ENCODE assay signal across 1 cellular context in the genomic region with DNA sequence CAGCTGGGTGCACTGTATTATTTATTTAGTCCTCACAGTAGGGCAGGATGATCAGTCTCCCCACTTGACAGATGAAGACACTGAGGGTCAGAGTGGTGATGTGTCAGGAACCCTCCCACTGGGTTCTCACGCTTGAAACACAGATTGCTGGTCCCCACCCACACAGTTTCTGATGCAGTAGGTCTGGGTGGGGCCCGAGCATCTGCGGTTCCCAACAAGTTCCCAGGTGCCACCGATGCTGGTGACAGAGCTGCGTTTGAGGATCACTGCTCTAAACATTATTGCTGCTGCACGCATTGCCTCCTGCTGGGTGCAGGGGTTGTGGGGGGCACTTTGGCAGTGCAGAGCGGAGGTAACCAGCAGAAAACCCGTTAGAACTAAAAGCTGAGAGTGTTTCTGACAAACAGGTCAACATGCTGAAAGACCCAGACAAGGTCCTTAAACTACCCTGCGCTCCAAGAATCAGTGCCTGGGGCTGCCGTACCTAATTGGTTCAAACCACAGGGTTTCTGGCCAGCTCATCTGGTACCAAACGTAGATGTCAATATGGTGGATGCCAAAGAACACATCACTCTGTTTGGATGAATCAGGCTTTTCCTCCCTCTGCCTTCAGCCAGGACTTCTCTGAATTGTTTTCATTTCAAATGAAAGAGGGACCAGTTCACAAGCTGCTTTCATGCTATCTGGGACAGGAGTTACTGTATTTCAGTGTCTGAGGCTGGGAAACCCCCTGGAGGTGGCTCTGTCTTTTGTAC.
TF ChIP-seq lines count a peak whose summit lies in the region.

No MANE protein-coding gene starts in this region.

TF ChIP-seq in GM12878, 131 proteins besides CTCF, POLR2A, EP300 and RAD21 (continued from another document):
- TF ChIP-seq, protein P1, sequence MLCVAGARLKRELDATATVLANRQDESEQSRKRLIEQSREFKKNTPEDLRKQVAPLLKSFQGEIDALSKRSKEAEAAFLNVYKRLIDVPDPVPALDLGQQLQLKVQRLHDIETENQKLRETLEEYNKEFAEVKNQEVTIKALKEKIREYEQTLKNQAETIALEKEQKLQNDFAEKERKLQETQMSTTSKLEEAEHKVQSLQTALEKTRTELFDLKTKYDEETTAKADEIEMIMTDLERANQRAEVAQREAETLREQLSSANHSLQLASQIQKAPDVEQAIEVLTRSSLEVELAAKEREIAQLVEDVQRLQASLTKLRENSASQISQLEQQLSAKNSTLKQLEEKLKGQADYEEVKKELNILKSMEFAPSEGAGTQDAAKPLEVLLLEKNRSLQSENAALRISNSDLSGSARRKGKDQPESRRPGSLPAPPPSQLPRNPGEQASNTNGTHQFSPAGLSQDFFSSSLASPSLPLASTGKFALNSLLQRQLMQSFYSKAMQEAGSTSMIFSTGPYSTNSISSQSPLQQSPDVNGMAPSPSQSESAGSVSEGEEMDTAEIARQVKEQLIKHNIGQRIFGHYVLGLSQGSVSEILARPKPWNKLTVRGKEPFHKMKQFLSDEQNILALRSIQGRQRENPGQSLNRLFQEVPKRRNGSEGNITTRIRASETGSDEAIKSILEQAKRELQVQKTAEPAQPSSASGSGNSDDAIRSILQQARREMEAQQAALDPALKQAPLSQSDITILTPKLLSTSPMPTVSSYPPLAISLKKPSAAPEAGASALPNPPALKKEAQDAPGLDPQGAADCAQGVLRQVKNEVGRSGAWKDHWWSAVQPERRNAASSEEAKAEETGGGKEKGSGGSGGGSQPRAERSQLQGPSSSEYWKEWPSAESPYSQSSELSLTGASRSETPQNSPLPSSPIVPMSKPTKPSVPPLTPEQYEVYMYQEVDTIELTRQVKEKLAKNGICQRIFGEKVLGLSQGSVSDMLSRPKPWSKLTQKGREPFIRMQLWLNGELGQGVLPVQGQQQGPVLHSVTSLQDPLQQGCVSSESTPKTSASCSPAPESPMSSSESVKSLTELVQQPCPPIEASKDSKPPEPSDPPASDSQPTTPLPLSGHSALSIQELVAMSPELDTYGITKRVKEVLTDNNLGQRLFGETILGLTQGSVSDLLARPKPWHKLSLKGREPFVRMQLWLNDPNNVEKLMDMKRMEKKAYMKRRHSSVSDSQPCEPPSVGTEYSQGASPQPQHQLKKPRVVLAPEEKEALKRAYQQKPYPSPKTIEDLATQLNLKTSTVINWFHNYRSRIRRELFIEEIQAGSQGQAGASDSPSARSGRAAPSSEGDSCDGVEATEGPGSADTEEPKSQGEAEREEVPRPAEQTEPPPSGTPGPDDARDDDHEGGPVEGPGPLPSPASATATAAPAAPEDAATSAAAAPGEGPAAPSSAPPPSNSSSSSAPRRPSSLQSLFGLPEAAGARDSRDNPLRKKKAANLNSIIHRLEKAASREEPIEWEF (IDR thresholded peaks at IDR 0.05; ENCODE audit: insufficient replicate concordance, low read depth, low read length) = no peak
- no peak for TF ChIP-seq SIX5 (IDR thresholded peaks at IDR 0.05; ENCODE audit: low read depth, low read length, severe bottlenecking)
- no peak for TF ChIP-seq YY1 (IDR thresholded peaks at IDR 0.05; ENCODE audit: low read depth, low read length)
- TF ChIP-seq, protein P2, sequence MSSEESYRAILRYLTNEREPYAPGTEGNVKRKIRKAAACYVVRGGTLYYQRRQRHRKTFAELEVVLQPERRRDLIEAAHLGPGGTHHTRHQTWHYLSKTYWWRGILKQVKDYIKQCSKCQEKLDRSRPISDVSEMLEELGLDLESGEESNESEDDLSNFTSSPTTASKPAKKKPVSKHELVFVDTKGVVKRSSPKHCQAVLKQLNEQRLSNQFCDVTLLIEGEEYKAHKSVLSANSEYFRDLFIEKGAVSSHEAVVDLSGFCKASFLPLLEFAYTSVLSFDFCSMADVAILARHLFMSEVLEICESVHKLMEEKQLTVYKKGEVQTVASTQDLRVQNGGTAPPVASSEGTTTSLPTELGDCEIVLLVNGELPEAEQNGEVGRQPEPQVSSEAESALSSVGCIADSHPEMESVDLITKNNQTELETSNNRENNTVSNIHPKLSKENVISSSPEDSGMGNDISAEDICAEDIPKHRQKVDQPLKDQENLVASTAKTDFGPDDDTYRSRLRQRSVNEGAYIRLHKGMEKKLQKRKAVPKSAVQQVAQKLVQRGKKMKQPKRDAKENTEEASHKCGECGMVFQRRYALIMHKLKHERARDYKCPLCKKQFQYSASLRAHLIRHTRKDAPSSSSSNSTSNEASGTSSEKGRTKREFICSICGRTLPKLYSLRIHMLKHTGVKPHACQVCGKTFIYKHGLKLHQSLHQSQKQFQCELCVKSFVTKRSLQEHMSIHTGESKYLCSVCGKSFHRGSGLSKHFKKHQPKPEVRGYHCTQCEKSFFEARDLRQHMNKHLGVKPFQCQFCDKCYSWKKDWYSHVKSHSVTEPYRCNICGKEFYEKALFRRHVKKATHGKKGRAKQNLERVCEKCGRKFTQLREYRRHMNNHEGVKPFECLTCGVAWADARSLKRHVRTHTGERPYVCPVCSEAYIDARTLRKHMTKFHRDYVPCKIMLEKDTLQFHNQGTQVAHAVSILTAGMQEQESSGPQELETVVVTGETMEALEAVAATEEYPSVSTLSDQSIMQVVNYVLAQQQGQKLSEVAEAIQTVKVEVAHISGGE (CRISPR knock-in tag; IDR thresholded peaks at IDR 0.05) = no peak
- TF ChIP-seq MTA3 (IDR thresholded peaks at IDR 0.05; ENCODE audit: borderline replicate concordance, low read length) = 0 out of 2 replicates have a peak, but pooled peaks have one; percentile 32
- TF ChIP-seq, protein P3, sequence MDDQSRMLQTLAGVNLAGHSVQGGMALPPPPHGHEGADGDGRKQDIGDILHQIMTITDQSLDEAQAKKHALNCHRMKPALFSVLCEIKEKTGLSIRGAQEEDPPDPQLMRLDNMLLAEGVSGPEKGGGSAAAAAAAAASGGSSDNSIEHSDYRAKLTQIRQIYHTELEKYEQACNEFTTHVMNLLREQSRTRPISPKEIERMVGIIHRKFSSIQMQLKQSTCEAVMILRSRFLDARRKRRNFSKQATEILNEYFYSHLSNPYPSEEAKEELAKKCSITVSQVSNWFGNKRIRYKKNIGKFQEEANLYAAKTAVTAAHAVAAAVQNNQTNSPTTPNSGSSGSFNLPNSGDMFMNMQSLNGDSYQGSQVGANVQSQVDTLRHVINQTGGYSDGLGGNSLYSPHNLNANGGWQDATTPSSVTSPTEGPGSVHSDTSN (IDR thresholded peaks at IDR 0.05; ENCODE audit: insufficient replicate concordance, low read depth, low read length) = no peak
- peak; percentile 40; the same call in 1 of the 2 replicates for TF ChIP-seq CREB1 (IDR thresholded peaks at IDR 0.05; ENCODE audit: low read depth)
- 0 out of 2 replicates have a peak, but pooled peaks have one; percentile 7 for TF ChIP-seq CREM (IDR thresholded peaks at IDR 0.05; ENCODE audit: low read depth)
- TF ChIP-seq, protein P4, sequence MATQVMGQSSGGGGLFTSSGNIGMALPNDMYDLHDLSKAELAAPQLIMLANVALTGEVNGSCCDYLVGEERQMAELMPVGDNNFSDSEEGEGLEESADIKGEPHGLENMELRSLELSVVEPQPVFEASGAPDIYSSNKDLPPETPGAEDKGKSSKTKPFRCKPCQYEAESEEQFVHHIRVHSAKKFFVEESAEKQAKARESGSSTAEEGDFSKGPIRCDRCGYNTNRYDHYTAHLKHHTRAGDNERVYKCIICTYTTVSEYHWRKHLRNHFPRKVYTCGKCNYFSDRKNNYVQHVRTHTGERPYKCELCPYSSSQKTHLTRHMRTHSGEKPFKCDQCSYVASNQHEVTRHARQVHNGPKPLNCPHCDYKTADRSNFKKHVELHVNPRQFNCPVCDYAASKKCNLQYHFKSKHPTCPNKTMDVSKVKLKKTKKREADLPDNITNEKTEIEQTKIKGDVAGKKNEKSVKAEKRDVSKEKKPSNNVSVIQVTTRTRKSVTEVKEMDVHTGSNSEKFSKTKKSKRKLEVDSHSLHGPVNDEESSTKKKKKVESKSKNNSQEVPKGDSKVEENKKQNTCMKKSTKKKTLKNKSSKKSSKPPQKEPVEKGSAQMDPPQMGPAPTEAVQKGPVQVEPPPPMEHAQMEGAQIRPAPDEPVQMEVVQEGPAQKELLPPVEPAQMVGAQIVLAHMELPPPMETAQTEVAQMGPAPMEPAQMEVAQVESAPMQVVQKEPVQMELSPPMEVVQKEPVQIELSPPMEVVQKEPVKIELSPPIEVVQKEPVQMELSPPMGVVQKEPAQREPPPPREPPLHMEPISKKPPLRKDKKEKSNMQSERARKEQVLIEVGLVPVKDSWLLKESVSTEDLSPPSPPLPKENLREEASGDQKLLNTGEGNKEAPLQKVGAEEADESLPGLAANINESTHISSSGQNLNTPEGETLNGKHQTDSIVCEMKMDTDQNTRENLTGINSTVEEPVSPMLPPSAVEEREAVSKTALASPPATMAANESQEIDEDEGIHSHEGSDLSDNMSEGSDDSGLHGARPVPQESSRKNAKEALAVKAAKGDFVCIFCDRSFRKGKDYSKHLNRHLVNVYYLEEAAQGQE (IDR thresholded peaks at IDR 0.05; ENCODE audit: low read depth, low read length) = no peak
- TF ChIP-seq POLR2AphosphoS5 (IDR thresholded peaks at IDR 0.05; ENCODE audit: low read length) = peak; percentile 54; the same call in 1 of the 2 replicates
- TF ChIP-seq SRF (IDR thresholded peaks at IDR 0.05; ENCODE audit: low read depth in 2 of 2, low read length in 2 of 2) = no peak
- no peak for TF ChIP-seq NBN (IDR thresholded peaks at IDR 0.05)
- TF ChIP-seq BHLHE40 (IDR thresholded peaks at IDR 0.05; ENCODE audit: borderline replicate concordance in 1 of 2, low read depth in 2 of 2, low read length in 1 of 2) = peak in 1 of 2 experiments; percentile 26; a peak in 1 of 4 replicates
- no peak for TF ChIP-seq HDAC2 (IDR thresholded peaks at IDR 0.05)
- no peak for TF ChIP-seq SMAD1 (IDR thresholded peaks at IDR 0.05; ENCODE audit: low read depth, partially characterized antibody)
- 0 out of 2 replicates have a peak, but pooled peaks have one; percentile 49 for TF ChIP-seq GATAD2B (conservative IDR thresholded peaks at IDR 0.05; ENCODE audit: low read depth)
- peak; percentile 56 for TF ChIP-seq RUNX3 (IDR thresholded peaks at IDR 0.05; ENCODE audit: low read length)
- TF ChIP-seq CBX3 (IDR thresholded peaks at IDR 0.05; ENCODE audit: borderline replicate concordance, low read depth) = no peak
- TF ChIP-seq ZNF217 (IDR thresholded peaks at IDR 0.05) = peak; percentile 46; the same call in 1 of the 2 replicates
- TF ChIP-seq, protein P5, sequence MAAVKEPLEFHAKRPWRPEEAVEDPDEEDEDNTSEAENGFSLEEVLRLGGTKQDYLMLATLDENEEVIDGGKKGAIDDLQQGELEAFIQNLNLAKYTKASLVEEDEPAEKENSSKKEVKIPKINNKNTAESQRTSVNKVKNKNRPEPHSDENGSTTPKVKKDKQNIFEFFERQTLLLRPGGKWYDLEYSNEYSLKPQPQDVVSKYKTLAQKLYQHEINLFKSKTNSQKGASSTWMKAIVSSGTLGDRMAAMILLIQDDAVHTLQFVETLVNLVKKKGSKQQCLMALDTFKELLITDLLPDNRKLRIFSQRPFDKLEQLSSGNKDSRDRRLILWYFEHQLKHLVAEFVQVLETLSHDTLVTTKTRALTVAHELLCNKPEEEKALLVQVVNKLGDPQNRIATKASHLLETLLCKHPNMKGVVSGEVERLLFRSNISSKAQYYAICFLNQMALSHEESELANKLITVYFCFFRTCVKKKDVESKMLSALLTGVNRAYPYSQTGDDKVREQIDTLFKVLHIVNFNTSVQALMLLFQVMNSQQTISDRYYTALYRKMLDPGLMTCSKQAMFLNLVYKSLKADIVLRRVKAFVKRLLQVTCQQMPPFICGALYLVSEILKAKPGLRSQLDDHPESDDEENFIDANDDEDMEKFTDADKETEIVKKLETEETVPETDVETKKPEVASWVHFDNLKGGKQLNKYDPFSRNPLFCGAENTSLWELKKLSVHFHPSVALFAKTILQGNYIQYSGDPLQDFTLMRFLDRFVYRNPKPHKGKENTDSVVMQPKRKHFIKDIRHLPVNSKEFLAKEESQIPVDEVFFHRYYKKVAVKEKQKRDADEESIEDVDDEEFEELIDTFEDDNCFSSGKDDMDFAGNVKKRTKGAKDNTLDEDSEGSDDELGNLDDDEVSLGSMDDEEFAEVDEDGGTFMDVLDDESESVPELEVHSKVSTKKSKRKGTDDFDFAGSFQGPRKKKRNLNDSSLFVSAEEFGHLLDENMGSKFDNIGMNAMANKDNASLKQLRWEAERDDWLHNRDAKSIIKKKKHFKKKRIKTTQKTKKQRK (IDR thresholded peaks at IDR 0.05; ENCODE audit: low read depth, low read length) = no peak
- TF ChIP-seq MYC (IDR thresholded peaks at IDR 0.05; ENCODE audit: insufficient read depth, insufficient read length, insufficient replicate concordance, low read length, severe bottlenecking) = no peak
- no peak for TF ChIP-seq SMAD5 (IDR thresholded peaks at IDR 0.05; ENCODE audit: low read depth)
- no peak for TF ChIP-seq HDGF (IDR thresholded peaks at IDR 0.05)
- TF ChIP-seq KLF5 (IDR thresholded peaks at IDR 0.05; ENCODE audit: partially characterized antibody) = no peak
- peak in 1 of 2 experiments; percentile 71; a peak in 1 of 3 replicates for TF ChIP-seq EGR1 (IDR thresholded peaks at IDR 0.05; ENCODE audit: borderline replicate concordance in 1 of 2, low read depth in 2 of 2, low read length in 2 of 2)
